In the genomic region with DNA sequence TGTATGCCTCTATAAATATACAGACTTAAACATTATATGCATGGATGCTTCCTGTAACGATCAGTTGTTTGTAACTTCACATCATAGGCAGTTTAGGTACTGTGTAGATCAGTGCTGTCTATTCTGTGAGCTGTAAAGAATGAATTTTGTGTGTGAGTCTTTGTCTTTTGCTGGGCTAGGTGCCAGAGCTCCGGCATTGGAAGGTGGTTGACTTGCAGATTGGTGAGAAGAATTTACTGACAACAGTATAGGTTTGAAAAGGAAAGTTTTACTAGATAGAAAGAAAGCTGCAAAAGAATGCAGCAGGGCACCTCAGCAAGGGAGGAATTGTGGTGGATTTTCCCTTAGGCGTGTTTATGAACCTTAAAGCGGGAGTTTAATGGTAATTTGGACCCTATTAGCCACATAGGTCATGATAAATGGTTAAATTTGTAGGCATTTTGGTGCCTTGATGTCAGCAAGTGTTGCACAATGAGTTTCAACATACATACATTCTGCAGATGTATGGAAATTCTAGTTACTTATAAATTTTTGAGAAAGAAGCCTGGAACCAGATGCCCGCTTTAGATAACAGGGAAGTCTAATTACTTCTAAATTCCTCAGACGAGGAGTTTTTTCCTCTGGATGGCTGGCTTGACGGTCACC, we compare ENCODE assay signal across 31 cellular contexts. TPM values are rescaled to one million over a fixed set of nuclear protein-coding genes. Genes with fewer than 3 reads are reported as not detected.
A peak's percentile ranks its signal among the peaks of the same experiment; 100 is the strongest.
DNase-seq lines count a peak whose midpoint lies in the region; ATAC-seq, FAIRE-seq and TF ChIP-seq lines count a peak whose summit lies in the region.
"Had no signal": no experiment of that assay in that cellular context is flagged by ENCODE, and none has a peak within 500 bp of the region (broad histone marks: within the 10 kb centered on the region; RNA-seq: fewer than 3 reads in every experiment).

No MANE protein-coding gene starts in this region.

- H3K9ac ChIP-seq in MM.1S (ENCODE audit: low read length) (peak overlapping the region; percentile 92), SU-DHL-6 (ENCODE audit: low read length) (peak overlapping the region; percentile 27), smooth muscle cell (ENCODE audit: low read depth) (no peak overlapping the region), kidney (ENCODE audit: low read length in 2 of 2) (no peak overlapping the region)
- H3K9ac ChIP-seq: GM23248 had no signal

- no peaks in the 10 kb centered on the region for H3K27me3 ChIP-seq in MM.1S (replicated peaks; ENCODE audit: insufficient read depth, low read length)
- H3K27me3 ChIP-seq in SU-DHL-6 (ENCODE audit: low read length): no peaks in the 10 kb centered on the region
- no peaks in the 10 kb centered on the region for H3K27me3 ChIP-seq in smooth muscle cell (ENCODE audit: low read depth)
- H3K27me3 ChIP-seq: hepatocyte, pancreas, spleen, testis had no signal

- H4K20me1 ChIP-seq in MM.1S (ENCODE audit: insufficient read depth, low read length): no peaks in the 10 kb centered on the region
- H4K20me1 ChIP-seq in SU-DHL-6 (ENCODE audit: low read depth, low read length): no peaks in the 10 kb centered on the region
- no peaks in the 10 kb centered on the region for H4K20me1 ChIP-seq in smooth muscle cell (ENCODE audit: low read depth)

- H3K4me2 ChIP-seq in MM.1S (ENCODE audit: low read depth, low read length) (peak overlapping the region; percentile 82), SU-DHL-6 (ENCODE audit: low read depth, low read length, poor library complexity, severe bottlenecking) (peak overlapping the region; percentile 66), smooth muscle cell (no peak overlapping the region)
- H3K4me2 ChIP-seq: A549, hepatocyte had no signal

- peaks cover 52% of the 10 kb centered on the region for H3F3A ChIP-seq in MM.1S (ENCODE audit: insufficient read depth, low read length)
- peaks cover 21% of the 10 kb centered on the region; the same call in 1 of the 2 replicates for H3F3A ChIP-seq in SU-DHL-6 (ENCODE audit: insufficient read depth)
- no peaks in the 10 kb centered on the region for H3F3A ChIP-seq in smooth muscle cell (ENCODE audit: low read depth)

- H3K36me3 Mint-ChIP-seq in activated CD4-positive, alpha-beta T cell treated with anti-CD3 and anti-CD28 coated beads, Interleukin-2, amount 10 ng/mL, durations not matched to agents 24 days and 14 days (ENCODE audit: low read depth): no peaks in the 10 kb centered on the region
- H3K36me3 Mint-ChIP-seq: activated naive CD8-positive, alpha-beta T cell treated with anti-CD3 and anti-CD28 coated beads for 36 hours; T-cell had no signal

- H3K79me2 ChIP-seq in MM.1S (ENCODE audit: low read length) (peaks cover 100% of the 10 kb centered on the region), SU-DHL-6 (ENCODE audit: insufficient read depth, low read length) (no peaks in the 10 kb centered on the region), smooth muscle cell (ENCODE audit: low read depth) (no peaks in the 10 kb centered on the region)
- H3K79me2 ChIP-seq: hepatocyte had no signal

- H3K4me3 ChIP-seq in MM.1S (ENCODE audit: low read length) (peak overlapping the region; percentile 66), SU-DHL-6 (ENCODE audit: insufficient read depth, low read length, poor library complexity, severe bottlenecking) (no peak overlapping the region), smooth muscle cell (no peak overlapping the region), kidney (ENCODE audit: low read length in 2 of 2) (no peak overlapping the region)
- H3K4me3 ChIP-seq: A549, GM23248, hepatocyte, lung, pancreas, spleen, testis had no signal

- H3K4me1 ChIP-seq in MM.1S (ENCODE audit: low read length): peaks cover 50% of the 10 kb centered on the region
- H3K4me1 ChIP-seq in smooth muscle cell (ENCODE audit: low read depth): no peaks in the 10 kb centered on the region
- H3K4me1 ChIP-seq in kidney (ENCODE audit: control insufficient read depth in 1 of 2, insufficient read depth in 1 of 2, low read depth in 1 of 2, low read length in 2 of 2): no peaks in the 10 kb centered on the region
- H3K4me1 ChIP-seq: A549, pancreas, testis had no signal

- H3K9me3 ChIP-seq in MM.1S (replicated peaks; ENCODE audit: insufficient read depth, low read length) (no peaks in the 10 kb centered on the region), SU-DHL-6 (ENCODE audit: insufficient read depth, low read length) (no peaks in the 10 kb centered on the region), smooth muscle cell (replicated peaks; ENCODE audit: low read depth) (no peaks in the 10 kb centered on the region), kidney (ENCODE audit: control insufficient read depth in 1 of 2, low read length in 2 of 2) (no peaks in the 10 kb centered on the region)
- H3K9me3 ChIP-seq: A549, pancreas, spleen, testis had no signal

- no peak for FAIRE-seq in kidney (lab: Jason Lieb, UNC)
- FAIRE-seq: A549, pancreas, urothelium cell line had no signal

- no peak overlapping the region for H3K4me3 Mint-ChIP-seq in activated CD4-positive, alpha-beta T cell treated with anti-CD3 and anti-CD28 coated beads, Interleukin-2, amount 10 ng/mL, durations not matched to agents 24 days and 14 days
- H3K4me3 Mint-ChIP-seq: activated naive CD8-positive, alpha-beta T cell treated with anti-CD3 and anti-CD28 coated beads for 36 hours; CD4-positive, alpha-beta T cell; HFFc6; T-cell had no signal

- H3K9me2 ChIP-seq in MM.1S (replicated peaks; ENCODE audit: insufficient read depth, low read length): no peaks in the 10 kb centered on the region
- H3K9me2 ChIP-seq in SU-DHL-6 (replicated peaks; ENCODE audit: insufficient read depth, low read length): no peaks in the 10 kb centered on the region

- H3K27me3 Mint-ChIP-seq in activated CD4-positive, alpha-beta T cell treated with anti-CD3 and anti-CD28 coated beads, Interleukin-2, amount 10 ng/mL, durations not matched to agents 24 days and 14 days: peaks cover 74% of the 10 kb centered on the region
- H3K27me3 Mint-ChIP-seq: CD4-positive, alpha-beta T cell; T-cell had no signal

- H3K36me3 ChIP-seq in MM.1S (replicated peaks; ENCODE audit: insufficient read depth, low read length): no peaks in the 10 kb centered on the region
- H3K36me3 ChIP-seq in SU-DHL-6 (ENCODE audit: low read length): no peaks in the 10 kb centered on the region
- H3K36me3 ChIP-seq in smooth muscle cell (ENCODE audit: low read depth): no peaks in the 10 kb centered on the region
- H3K36me3 ChIP-seq in kidney (ENCODE audit: control insufficient read depth in 1 of 2, insufficient read depth in 2 of 2, low read length in 2 of 2): no peaks in the 10 kb centered on the region
- H3K36me3 ChIP-seq: pancreas, spleen, WERI-Rb-1 had no signal

- H3K27ac ChIP-seq in MM.1S (ENCODE audit: low read length) (peak overlapping the region; percentile 89), SU-DHL-6 (ENCODE audit: low read depth, low read length) (peak overlapping the region; percentile 81), smooth muscle cell (ENCODE audit: low read depth) (no peak overlapping the region), kidney (ENCODE audit: low read depth in 2 of 2, low read length in 2 of 2) (no peak overlapping the region)
- H3K27ac ChIP-seq: A549, GM23248, hepatocyte, pancreas, spleen, testis, WERI-Rb-1 had no signal

- intact Hi-C loops in kidney (cut with DNase I) (no loop called here), left ventricle myocardium superior (cut with micrococcal nuclease) (no loop called here)
- intact Hi-C loops in activated CD4-positive, alpha-beta T cell treated with anti-CD3 and anti-CD28 coated beads, Interleukin-2, amount 10 ng/mL, durations not matched to agents 24 days and 14 days (cut with micrococcal nuclease): loop anchor here (2.0 kb wide), 1 partner anchor 13 kb away; the partner anchor contains the start of gene PRKD3

- DNase-seq in NCI-H345 (lab: John Stamatoyannopoulos, UW) (peak; percentile 36), NCI-H345 treated with DMSO at 0.1 percent for 48 hours (lab: John Stamatoyannopoulos, UW; ENCODE audit: unreplicated experiment) (no peak), MM.1S (peak; percentile 55), smooth muscle cell (lab: John Stamatoyannopoulos, UW; ENCODE audit: unreplicated experiment) (no peak), kidney (no peak), left ventricle myocardium superior (no peak)
- no peak for DNase-seq in activated CD4-positive, alpha-beta T cell treated with anti-CD3 and anti-CD28 coated beads, Interleukin-2, amount 10 ng/mL, durations not matched to agents 24 days and 14 days
- DNase-seq: activated CD4-positive, alpha-beta T cell treated with anti-CD3 and anti-CD28 coated beads for 4 hours; activated CD8-positive, alpha-beta memory T cell treated with anti-CD3 and anti-CD28 coated beads for 24 hours; activated effector memory CD4-positive, alpha-beta T cell treated with Interleukin-2 at 50 U/mL for 16 hours; activated naive CD8-positive, alpha-beta T cell treated with anti-CD3 and anti-CD28 coated beads for 36 hours; AML-193; CD4-positive, alpha-beta T cell; GM23248; HFFc6; NCI-H526 treated with DMSO at 0.1 percent for 48 hours; pancreas; right cardiac atrium; SIG-M5; spleen; stimulated activated CD4-positive, alpha-beta T cell treated with anti-CD3 and anti-CD28 coated beads, Interleukin-2, amount 100 ng/mL, for 24 hours; stimulated activated naive CD8-positive, alpha-beta T cell treated with anti-CD3 and anti-CD28 coated beads, Interleukin-15, Interleukin-2, amounts not matched to agents 100 U/mL and 50 U/mL, for 24 hours; T-cell; testis; WERI-Rb-1 had no signal

- peaks cover 9% of the 10 kb centered on the region for H3K4me1 Mint-ChIP-seq in activated CD4-positive, alpha-beta T cell treated with anti-CD3 and anti-CD28 coated beads, Interleukin-2, amount 10 ng/mL, durations not matched to agents 24 days and 14 days
- H3K4me1 Mint-ChIP-seq: T-cell had no signal

- WGBS in smooth muscle cell (ENCODE audit: low lambda C conversion rate): 60% methylated on average over 7 of the region's 7 CpGs

- H2AFZ ChIP-seq in MM.1S (ENCODE audit: low read length): no peak overlapping the region
- no peak overlapping the region for H2AFZ ChIP-seq in SU-DHL-6 (ENCODE audit: low read depth, low read length, severe bottlenecking)
- peak overlapping the region; percentile 24 for H2AFZ ChIP-seq in smooth muscle cell (ENCODE audit: low read depth)
- H2AFZ ChIP-seq: GM23248, hepatocyte had no signal

- TF ChIP-seq CTCF in MM.1S (IDR thresholded peaks at IDR 0.05; ENCODE audit: low read length) (no peak), SU-DHL-6 (IDR thresholded peaks at IDR 0.05; ENCODE audit: insufficient read depth, low read length, poor library complexity, severe bottlenecking) (no peak), smooth muscle cell (IDR thresholded peaks at IDR 0.05; ENCODE audit: borderline replicate concordance, insufficient read depth, poor library complexity, severe bottlenecking) (no peak), kidney (IDR thresholded peaks at IDR 0.05; ENCODE audit: borderline replicate concordance, extremely low read depth, insufficient read depth) (no peak)

- no peak overlapping the region for H3K27ac Mint-ChIP-seq in activated CD4-positive, alpha-beta T cell treated with anti-CD3 and anti-CD28 coated beads, Interleukin-2, amount 10 ng/mL, durations not matched to agents 24 days and 14 days
- H3K27ac Mint-ChIP-seq: activated naive CD8-positive, alpha-beta T cell treated with anti-CD3 and anti-CD28 coated beads for 36 hours; CD4-positive, alpha-beta T cell; HFFc6; T-cell had no signal

- peaks cover 5% of the 10 kb centered on the region for H3K9me3 Mint-ChIP-seq in activated CD4-positive, alpha-beta T cell treated with anti-CD3 and anti-CD28 coated beads, Interleukin-2, amount 10 ng/mL, durations not matched to agents 24 days and 14 days
- H3K9me3 Mint-ChIP-seq: CD4-positive, alpha-beta T cell; HFFc6; T-cell had no signal

- ATAC-seq in left ventricle myocardium superior: no peak
- ATAC-seq: A549; pancreas; right cardiac atrium; stimulated activated naive CD8-positive, alpha-beta T cell treated with anti-CD3 and anti-CD28 coated beads, Interleukin-15, Interleukin-2, amounts not matched to agents 100 U/mL and 50 U/mL, for 24 hours; T-cell had no signal

RNA-seq across cellular contexts. Expression of gene QPCT, which starts 6.7 kb away (rescaled TPM):
- 0.54 and 0.58 TPM in 2 replicates for total RNA-seq in smooth muscle cell
- polyA plus RNA-seq in smooth muscle cell: 0.27 and 2.0 TPM in 2 replicates
- 16.6 TPM for total RNA-seq in kidney
- polyA plus RNA-seq in kidney (ENCODE audit: insufficient read depth, low read depth, low replicate concordance): 10.4 TPM
- 0.77 TPM for total RNA-seq in left ventricle myocardium superior
- total RNA-seq in activated CD4-positive, alpha-beta T cell treated with anti-CD3 and anti-CD28 coated beads, Interleukin-2, amount 10 ng/mL, durations not matched to agents 24 days and 14 days: 2.0 and 2.1 TPM in 2 replicates
- total RNA-seq: MCF 10A had no signal

RNA-seq across cellular contexts. Expression of gene PRKD3, which starts 13.1 kb away (rescaled TPM):
- total RNA-seq in smooth muscle cell: 62.0 and 73.4 TPM in 2 replicates
- polyA plus RNA-seq in smooth muscle cell: 18.5 and 18.8 TPM in 2 replicates
- 45.7 TPM for total RNA-seq in kidney
- 7.1 TPM for polyA plus RNA-seq in kidney (ENCODE audit: insufficient read depth, low read depth, low replicate concordance)
- total RNA-seq in left ventricle myocardium superior: 12.8 TPM
- total RNA-seq in activated CD4-positive, alpha-beta T cell treated with anti-CD3 and anti-CD28 coated beads, Interleukin-2, amount 10 ng/mL, durations not matched to agents 24 days and 14 days: 20.2 and 21.9 TPM in 2 replicates

Comparison
In these comparisons a context has a peak if more than half of its experiments do, and no peak if none do; other contexts are left out.
1. DNase-seq: peak in NCI-H345 (single experiment) and MM.1S (single experiment); none in NCI-H345 treated with DMSO at 0.1 percent for 48 hours (single experiment), smooth muscle cell (single experiment), kidney (single experiment), left ventricle myocardium superior (single experiment) and activated CD4-positive, alpha-beta T cell treated with anti-CD3 and anti-CD28 coated beads, Interleukin-2, amount 10 ng/mL, durations not matched to agents 24 days and 14 days (single experiment).
2. H3K27ac ChIP-seq: peak in MM.1S (single experiment) and SU-DHL-6 (single experiment); none in smooth muscle cell (single experiment) and kidney (0 of 2).
3. H3K9ac ChIP-seq: peak in MM.1S (single experiment) and SU-DHL-6 (single experiment); none in smooth muscle cell (single experiment) and kidney (0 of 2).